In the genomic region with DNA sequence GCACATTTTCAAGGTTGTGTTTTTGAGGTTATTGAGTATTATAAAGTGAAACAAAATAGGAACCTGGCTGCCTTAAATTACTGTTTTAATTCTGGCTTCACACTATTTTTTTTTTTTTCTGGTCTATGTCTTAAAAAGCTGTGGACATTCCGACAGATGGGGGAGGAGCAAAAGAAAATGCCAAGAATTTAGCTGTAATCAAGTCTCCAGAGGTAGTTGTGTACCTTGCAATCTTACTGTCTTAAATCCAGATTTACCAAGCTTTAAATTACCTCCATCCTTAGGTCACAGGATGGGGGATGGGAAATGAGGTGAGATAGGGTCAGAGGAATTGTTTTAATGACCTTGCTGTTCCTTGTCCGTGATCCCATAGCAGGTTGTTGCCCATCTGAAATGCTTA, we compare ENCODE assay signal across 23 cellular contexts.
DNase-seq lines count a peak whose midpoint lies in the region; ATAC-seq, FAIRE-seq and TF ChIP-seq lines count a peak whose summit lies in the region.
"Had no signal": no experiment of that assay in that cellular context is flagged by ENCODE, and none has a peak within 500 bp of the region (broad histone marks: within the 10 kb centered on the region; RNA-seq: fewer than 3 reads in every experiment).

No MANE protein-coding gene starts in this region.

- H4K8ac ChIP-seq in H1 (ENCODE audit: extremely low read depth, insufficient read depth, low read length), result no peak overlapping the region

- no peak for TF ChIP-seq EP300 in H1 (IDR thresholded peaks at IDR 0.05; ENCODE audit: borderline replicate concordance in 1 of 2, low read depth in 2 of 2, low read length in 2 of 2)

- H3K23ac ChIP-seq in H1 (ENCODE audit: insufficient read length), result no peak overlapping the region

- no peak overlapping the region for H2BK5ac ChIP-seq in H1 (ENCODE audit: low read depth, low read length)

- H3K27me3 Mint-ChIP-seq in CD8-positive, alpha-beta memory T cell, result peaks cover 0 to 6% of the 10 kb centered on the region in 2 donors
- H3K27me3 Mint-ChIP-seq in T-cell, result no peaks in the 10 kb centered on the region
- H3K27me3 Mint-ChIP-seq in neural progenitor cell (ENCODE audit: insufficient read depth, low read depth), result no peaks in the 10 kb centered on the region

- peak overlapping the region in 2 of 7 donors; percentile 32 to 52 for H3K4me3 Mint-ChIP-seq in CD8-positive, alpha-beta memory T cell
- peak overlapping the region in 1 of 3 donors; percentile 34 for H3K4me3 Mint-ChIP-seq in T-cell
- H3K4me3 Mint-ChIP-seq in neural progenitor cell, result no peak overlapping the region
- H3K4me3 Mint-ChIP-seq: HFFc6 had no signal

- peak overlapping the region in 7 of 8 donors; percentile 4 to 93 (median 54) for H3K27ac Mint-ChIP-seq in CD8-positive, alpha-beta memory T cell
- H3K27ac Mint-ChIP-seq in T-cell (peak overlapping the region; percentile 81 to 87), neural progenitor cell (no peak overlapping the region)

- H4K5ac ChIP-seq in H1 (ENCODE audit: insufficient read length, low read depth, low read length), result no peak overlapping the region

- TF ChIP-seq CTCF in H1 (IDR thresholded peaks at IDR 0.05; ENCODE audit: control extremely low read depth in 1 of 3, insufficient read depth in 1 of 3, low read depth in 1 of 3, low read length in 3 of 3) (no peak), neural progenitor cell (IDR thresholded peaks at IDR 0.05) (no peak)

- H3K9ac ChIP-seq in H1 (replicated peaks in 1 of 4; ENCODE audit: extremely low read depth in 1 of 4, low read depth in 3 of 4, low read length in 3 of 4) (no peak overlapping the region), neural progenitor cell (no peak overlapping the region)

- H2AFZ ChIP-seq in H1 (ENCODE audit: low read length), result no peak overlapping the region
- H2AFZ ChIP-seq in neural progenitor cell (replicated peaks), result no peak overlapping the region

- no peak for DNase-seq in CD8-positive, alpha-beta memory T cell
- DNase-seq in T-cell (no peak), H1 (ENCODE audit: low read depth in 1 of 2, low spot score in 2 of 2) (no peak), neural progenitor cell (ENCODE audit: low spot score) (peak; percentile 1)
- no peak for DNase-seq in stimulated activated CD8-positive, alpha-beta memory T cell treated with anti-CD3 and anti-CD28 coated beads, Interleukin-4, amount 100 ng/mL, for 48 hours
- DNase-seq: activated CD4-positive, alpha-beta T cell treated with anti-CD3 and anti-CD28 coated beads for 1 hour; amygdala; DMS79 treated with DMSO at 0.1 percent for 48 hours; HFFc6; Kasumi-1; left ventricle myocardium inferior; NCI-H1092 treated with DMSO at 0.1 percent for 48 hours; NCI-H1930; NCI-H2227 treated with DMSO at 0.1 percent for 48 hours; OCI-M1; Right ventricle myocardium superior; small intestine; stimulated activated CD4-positive, alpha-beta T cell treated with anti-CD3 and anti-CD28 coated beads, Interleukin-2, amount 100 ng/mL, for 24 hours; stimulated activated naive CD4-positive, alpha-beta T cell treated with Interleukin-2 at 50 U/mL for 16 hours; tibial artery had no signal

- H2BK15ac ChIP-seq in H1 (ENCODE audit: low read length), result no peak overlapping the region

- no peak for FAIRE-seq in H1 (lab: Jason Lieb, UNC)
- FAIRE-seq: small intestine had no signal

- H4K91ac ChIP-seq in H1 (replicated peaks; ENCODE audit: insufficient read length, low read length), result no peak overlapping the region

- no peak overlapping the region for H3K4me3 ChIP-seq in CD8-positive, alpha-beta memory T cell (ENCODE audit: low read length)
- no peak overlapping the region for H3K4me3 ChIP-seq in H1 (ENCODE audit: extremely low read depth in 1 of 4, insufficient read depth in 2 of 4, low read depth in 3 of 4, low read length in 4 of 4)
- no peak overlapping the region for H3K4me3 ChIP-seq in neural progenitor cell
- H3K4me3 ChIP-seq: left ventricle myocardium inferior, tibial artery had no signal

- H3K9me3 ChIP-seq in CD8-positive, alpha-beta memory T cell (ENCODE audit: low read length), result no peaks in the 10 kb centered on the region
- H3K9me3 ChIP-seq in H1 (ENCODE audit: insufficient read depth in 2 of 2, low read depth in 1 of 2, low read length in 1 of 2), result peaks cover 3 to 14% of the 10 kb centered on the region in 2 experiments; a peak in 3 of 4 replicates
- no peaks in the 10 kb centered on the region for H3K9me3 ChIP-seq in neural progenitor cell (ENCODE audit: low read depth)
- H3K9me3 ChIP-seq: left ventricle myocardium inferior, neutrophil, tibial artery had no signal

- no peak overlapping the region for H2BK20ac ChIP-seq in H1 (ENCODE audit: low read length)

- peaks cover 27% of the 10 kb centered on the region for H3K36me3 ChIP-seq in CD8-positive, alpha-beta memory T cell (ENCODE audit: insufficient read depth, low read length)
- H3K36me3 ChIP-seq in H1 (ENCODE audit: control insufficient read depth in 2 of 4, insufficient read depth in 4 of 4, low read length in 3 of 4) (peaks cover 0 to 19% (median 9%) of the 10 kb centered on the region in 4 experiments; a peak in 3 of 8 replicates), neural progenitor cell (no peaks in the 10 kb centered on the region)

- no peak overlapping the region for H3K14ac ChIP-seq in H1 (ENCODE audit: insufficient read length)

- ATAC-seq in T-cell (replicated peaks in 1 of 4) (no peak), HG03196 (IDR thresholded peaks at IDR 0.05; ENCODE audit: unreplicated experiment) (no peak), GM18858 (IDR thresholded peaks at IDR 0.05; ENCODE audit: unreplicated experiment) (no peak)

- no peak overlapping the region for H2BK120ac ChIP-seq in H1 (replicated peaks; ENCODE audit: low read depth, low read length)

- peaks cover 11 to 82% (median 32%) of the 10 kb centered on the region in 3 donors for H3K36me3 Mint-ChIP-seq in CD8-positive, alpha-beta memory T cell
- H3K36me3 Mint-ChIP-seq in T-cell (peaks cover 49% of the 10 kb centered on the region), neural progenitor cell (peaks cover 27% of the 10 kb centered on the region)

- no peaks in the 10 kb centered on the region for H3K23me2 ChIP-seq in H1 (ENCODE audit: low read depth, low read length)

- H4K20me1 ChIP-seq in H1 (replicated peaks in 1 of 2; ENCODE audit: control insufficient read depth in 1 of 2, insufficient read depth in 2 of 2, low read length in 2 of 2), result no peaks in the 10 kb centered on the region
- H4K20me1 ChIP-seq in neural progenitor cell (ENCODE audit: low read depth), result no peaks in the 10 kb centered on the region

- H3K79me2 ChIP-seq in H1 (ENCODE audit: control insufficient read depth in 1 of 2, insufficient read depth in 2 of 2, low read length in 2 of 2) (no peaks in the 10 kb centered on the region), neural progenitor cell (ENCODE audit: low read depth) (no peaks in the 10 kb centered on the region)

- POLR2A ChIA-PET in CD8-positive, alpha-beta memory T cell (lab: Charles Lee), result no interaction called here
- POLR2A ChIA-PET in T-cell (lab: Charles Lee), result interaction anchor here (0.6 to 0.8 kb wide), 2 partner anchors 40 to 122 kb away, joined by 3 to 4 read pairs; no protein-coding TSS in a partner anchor
- POLR2A ChIA-PET in H1 (lab: Charles Lee; ENCODE audit: partially characterized antibody), result interaction anchor here (1.3 to 1.4 kb wide), 2 partner anchors 9 to 14 kb away, joined by 3 read pairs; no protein-coding TSS in a partner anchor

- TF ChIP-seq POLR2A in H1 (IDR thresholded peaks at IDR 0.05; ENCODE audit: control extremely low read depth in 1 of 2, low read depth in 2 of 2, low read length in 2 of 2), result no peak

- no peaks in the 10 kb centered on the region for H3K9me3 Mint-ChIP-seq in CD8-positive, alpha-beta memory T cell
- no peaks in the 10 kb centered on the region for H3K9me3 Mint-ChIP-seq in T-cell
- H3K9me3 Mint-ChIP-seq in neural progenitor cell, result peaks cover 3% of the 10 kb centered on the region
- H3K9me3 Mint-ChIP-seq: HFFc6 had no signal

- peaks cover 21% of the 10 kb centered on the region for H3K4me1 ChIP-seq in CD8-positive, alpha-beta memory T cell (ENCODE audit: insufficient read depth, low read length)
- H3K4me1 ChIP-seq in H1 (replicated peaks in 1 of 4; ENCODE audit: control insufficient read depth in 3 of 4, insufficient read depth in 4 of 4, low read length in 3 of 4) (peaks cover 0 to 7% (median 5%) of the 10 kb centered on the region in 4 experiments; a peak in 3 of 7 replicates), neural progenitor cell (no peaks in the 10 kb centered on the region)
- H3K4me1 ChIP-seq: tibial artery had no signal

- H3K27ac ChIP-seq in CD8-positive, alpha-beta memory T cell (ENCODE audit: low read depth, low read length), result no peak overlapping the region
- H3K27ac ChIP-seq in H1 (ENCODE audit: low read depth, low read length), result no peak overlapping the region
- H3K27ac ChIP-seq in neural progenitor cell, result no peak overlapping the region
- H3K27ac ChIP-seq: neutrophil, tibial artery had no signal

- H2AK5ac ChIP-seq in H1 (ENCODE audit: low read depth, low read length), result no peak overlapping the region

- WGBS in H1 (ENCODE audit: extremely low coverage in 1 of 2, insufficient coverage in 1 of 2, insufficient read length in 1 of 2, insufficient replicate concordance in 2 of 2, low coverage in 1 of 2, low lambda C conversion rate in 2 of 2, missing lambda C conversion rate in 1 of 2), 2 experiments, result 78% methylated on average over 2 of the region's 2 CpGs; no CpG with 5 or more reads in 1 of the 2 experiments

- no peak overlapping the region for H3K4me2 ChIP-seq in H1 (ENCODE audit: insufficient read depth in 1 of 2, low read depth in 2 of 2, low read length in 2 of 2)
- no peak overlapping the region for H3K4me2 ChIP-seq in neural progenitor cell

- TF ChIP-seq RAD21 in H1 (IDR thresholded peaks at IDR 0.05 in 1 of 2, conservative IDR thresholded peaks at IDR 0.05 in 1 of 2; ENCODE audit: low read depth in 2 of 2, low read length in 2 of 2), result no peak

- H3K4me1 Mint-ChIP-seq in CD8-positive, alpha-beta memory T cell, result peaks cover 32 to 41% (median 39%) of the 10 kb centered on the region in 3 donors
- peaks cover 31 to 40% (median 34%) of the 10 kb centered on the region in 3 donors for H3K4me1 Mint-ChIP-seq in T-cell
- no peaks in the 10 kb centered on the region for H3K4me1 Mint-ChIP-seq in neural progenitor cell

- no peaks in the 10 kb centered on the region for H3K27me3 ChIP-seq in CD8-positive, alpha-beta memory T cell (ENCODE audit: insufficient read depth, low read length, poor library complexity, severe bottlenecking)
- no peaks in the 10 kb centered on the region for H3K27me3 ChIP-seq in H1 (replicated peaks in 1 of 4; ENCODE audit: control insufficient read depth in 3 of 4, extremely low read depth in 1 of 4, insufficient read depth in 3 of 4, low read length in 3 of 4)
- H3K27me3 ChIP-seq in neural progenitor cell, result no peaks in the 10 kb centered on the region
- H3K27me3 ChIP-seq: neutrophil, tibial artery had no signal

- no peak overlapping the region for H3K18ac ChIP-seq in H1 (ENCODE audit: extremely low read depth, low read length)

- CTCF ChIA-PET in CD8-positive, alpha-beta memory T cell (lab: Charles Lee), result no interaction called here
- CTCF ChIA-PET in T-cell (lab: Charles Lee) (interaction anchor here in 1 of 2 donors (0.6 to 1.0 kb wide), 2 partner anchors 14 to 728 kb away, joined by 3 to 6 read pairs; no protein-coding TSS in a partner anchor), H1 (lab: Charles Lee; ENCODE audit: partially characterized antibody) (interaction anchor here (1.1 to 2.5 kb wide), 3 partner anchors 13 to 249 kb away, joined by 3 to 13 read pairs (median 5); no protein-coding TSS in a partner anchor)

- H3F3A ChIP-seq in neural progenitor cell (ENCODE audit: low read depth), result no peaks in the 10 kb centered on the region

- no peaks in the 10 kb centered on the region for H3K79me1 ChIP-seq in H1 (ENCODE audit: low read depth, low read length)

- H2BK12ac ChIP-seq in H1 (ENCODE audit: low read depth, low read length), result no peak overlapping the region

- H3K4ac ChIP-seq in H1 (replicated peaks; ENCODE audit: insufficient read length, low read depth, low read length), result no peak overlapping the region

- no peak overlapping the region for H3K56ac ChIP-seq in H1 (replicated peaks; ENCODE audit: insufficient read length, low read depth, low read length)
